8 cellular contexts compared by ENCODE assay signal in the genomic region with DNA sequence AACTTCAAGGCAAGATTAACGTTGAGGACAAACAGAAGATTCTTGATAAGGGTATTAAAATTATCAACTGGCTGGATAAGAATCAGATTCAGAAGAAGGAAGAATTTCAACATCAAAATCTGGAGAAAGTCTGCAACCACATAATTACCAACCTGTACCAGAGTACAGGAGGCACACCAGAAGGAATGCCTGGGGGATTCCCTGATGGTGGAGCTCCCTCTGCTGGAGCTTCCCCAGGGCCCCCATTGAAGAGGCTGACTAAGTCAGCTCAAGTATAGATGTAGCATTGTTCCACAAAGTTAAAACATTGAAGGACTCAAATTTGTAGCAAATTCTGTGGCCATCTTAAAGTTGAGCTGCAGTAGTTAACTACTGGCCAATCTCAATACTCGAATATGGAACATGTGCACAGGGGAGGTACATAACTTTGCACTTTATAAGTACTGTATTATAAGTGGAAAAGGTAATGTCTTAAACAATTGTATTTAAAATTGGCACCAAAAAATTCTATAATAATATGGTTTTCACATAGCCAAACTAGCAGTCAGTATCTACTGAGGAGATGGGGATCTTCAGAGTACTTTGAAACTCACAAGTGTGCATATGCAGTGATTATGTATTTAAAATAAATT.
DNase-seq lines count a peak whose midpoint lies in the region; ATAC-seq and TF ChIP-seq lines count a peak whose summit lies in the region.

No MANE protein-coding gene starts in this region.

- no peak overlapping the region for H3K27ac ChIP-seq in coronary artery

- ATAC-seq in GM21390 (IDR thresholded peaks at IDR 0.05; ENCODE audit: unreplicated experiment) = peak; percentile 91

- DNase-seq in HuH-7.5 (ENCODE audit: low spot score) (peak; percentile 18), chondrocyte (ENCODE audit: low spot score) (no peak), NOMO-1 treated with dmso at 0.1 percent for 144 hours (lab: John Stamatoyannopoulos, UW; ENCODE audit: unreplicated experiment) (no peak), NOMO-1 (lab: John Stamatoyannopoulos, UW; ENCODE audit: unreplicated experiment in 2 of 2) (no peak), coronary artery (ENCODE audit: low spot score) (no peak)

- peaks cover 6% of the 10 kb centered on the region for H3K9me3 Mint-ChIP-seq in chondrocyte (ENCODE audit: low read depth)
- peaks cover 3% of the 10 kb centered on the region for H3K9me3 Mint-ChIP-seq in nephron

- H3K4me3 Mint-ChIP-seq in chondrocyte (ENCODE audit: unreplicated experiment) = no peak overlapping the region
- H3K4me3 Mint-ChIP-seq in nephron = no peak overlapping the region

- TF ChIP-seq CTCF in GM12873 (IDR thresholded peaks at IDR 0.05; ENCODE audit: insufficient read depth, low read depth, low read length, missing control alignments) = peak; percentile 75
- TF ChIP-seq CTCF in chondrocyte (IDR thresholded peaks at IDR 0.05) = peak; percentile 82
- peak in 2 of 3 experiments; percentile 8 to 34 for TF ChIP-seq CTCF in nephron (IDR thresholded peaks at IDR 0.05; ENCODE audit: unreplicated experiment in 3 of 3)
- no peak for TF ChIP-seq CTCF in coronary artery (IDR thresholded peaks at IDR 0.05)

- H3K27ac Mint-ChIP-seq in chondrocyte (ENCODE audit: unreplicated experiment) = no peak overlapping the region
- no peak overlapping the region for H3K27ac Mint-ChIP-seq in nephron

- H3K4me3 ChIP-seq in coronary artery = no peak overlapping the region

- peaks cover 28% of the 10 kb centered on the region for H3K4me1 Mint-ChIP-seq in chondrocyte (ENCODE audit: low read depth)
- H3K4me1 Mint-ChIP-seq in nephron = no peaks in the 10 kb centered on the region

- H3K27me3 Mint-ChIP-seq in chondrocyte (ENCODE audit: low read depth) (no peaks in the 10 kb centered on the region), nephron (ENCODE audit: low read depth) (no peaks in the 10 kb centered on the region)

- H3K36me3 Mint-ChIP-seq in chondrocyte (ENCODE audit: low read depth) (no peaks in the 10 kb centered on the region), nephron (ENCODE audit: low read depth) (no peaks in the 10 kb centered on the region)
